2 cellular contexts compared by ENCODE assay signal in the genomic region with DNA sequence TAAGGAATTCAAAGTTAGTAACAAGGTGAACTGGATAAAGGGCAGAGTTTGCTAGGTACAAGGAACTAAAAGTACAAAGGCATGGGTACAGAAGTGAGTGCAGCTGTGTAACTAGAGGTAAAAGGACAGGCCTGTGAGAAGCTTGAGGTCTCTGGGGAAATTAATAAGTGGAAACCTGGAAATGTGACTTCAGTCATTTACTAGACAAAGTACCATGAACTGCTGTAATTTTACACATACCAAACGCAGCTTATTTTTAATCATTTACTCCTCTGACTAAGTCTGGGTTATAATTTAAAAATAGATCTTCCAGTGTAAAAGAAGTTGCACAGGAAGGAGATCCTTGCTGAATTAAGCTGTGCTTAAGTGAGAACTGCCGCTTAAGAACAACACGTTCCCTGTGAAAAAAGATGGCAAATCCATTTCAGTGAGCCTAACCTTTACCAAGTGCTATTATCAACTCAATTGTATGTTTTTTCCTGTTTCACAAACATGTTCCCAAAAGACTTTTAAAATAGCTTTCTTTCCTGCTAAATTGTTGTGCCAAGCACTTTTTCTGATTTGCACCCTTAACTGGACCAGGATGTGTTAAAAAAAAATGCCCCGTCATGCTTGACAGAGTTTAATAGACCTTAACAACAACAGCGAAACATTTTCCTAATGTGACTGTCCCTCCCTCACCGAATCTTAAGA.
TF ChIP-seq lines count a peak whose summit lies in the region.

No MANE protein-coding gene starts in this region.

TF ChIP-seq in GM23338, 12 proteins besides CTCF, POLR2A, EP300 and RAD21:
- TF ChIP-seq, protein P1, sequence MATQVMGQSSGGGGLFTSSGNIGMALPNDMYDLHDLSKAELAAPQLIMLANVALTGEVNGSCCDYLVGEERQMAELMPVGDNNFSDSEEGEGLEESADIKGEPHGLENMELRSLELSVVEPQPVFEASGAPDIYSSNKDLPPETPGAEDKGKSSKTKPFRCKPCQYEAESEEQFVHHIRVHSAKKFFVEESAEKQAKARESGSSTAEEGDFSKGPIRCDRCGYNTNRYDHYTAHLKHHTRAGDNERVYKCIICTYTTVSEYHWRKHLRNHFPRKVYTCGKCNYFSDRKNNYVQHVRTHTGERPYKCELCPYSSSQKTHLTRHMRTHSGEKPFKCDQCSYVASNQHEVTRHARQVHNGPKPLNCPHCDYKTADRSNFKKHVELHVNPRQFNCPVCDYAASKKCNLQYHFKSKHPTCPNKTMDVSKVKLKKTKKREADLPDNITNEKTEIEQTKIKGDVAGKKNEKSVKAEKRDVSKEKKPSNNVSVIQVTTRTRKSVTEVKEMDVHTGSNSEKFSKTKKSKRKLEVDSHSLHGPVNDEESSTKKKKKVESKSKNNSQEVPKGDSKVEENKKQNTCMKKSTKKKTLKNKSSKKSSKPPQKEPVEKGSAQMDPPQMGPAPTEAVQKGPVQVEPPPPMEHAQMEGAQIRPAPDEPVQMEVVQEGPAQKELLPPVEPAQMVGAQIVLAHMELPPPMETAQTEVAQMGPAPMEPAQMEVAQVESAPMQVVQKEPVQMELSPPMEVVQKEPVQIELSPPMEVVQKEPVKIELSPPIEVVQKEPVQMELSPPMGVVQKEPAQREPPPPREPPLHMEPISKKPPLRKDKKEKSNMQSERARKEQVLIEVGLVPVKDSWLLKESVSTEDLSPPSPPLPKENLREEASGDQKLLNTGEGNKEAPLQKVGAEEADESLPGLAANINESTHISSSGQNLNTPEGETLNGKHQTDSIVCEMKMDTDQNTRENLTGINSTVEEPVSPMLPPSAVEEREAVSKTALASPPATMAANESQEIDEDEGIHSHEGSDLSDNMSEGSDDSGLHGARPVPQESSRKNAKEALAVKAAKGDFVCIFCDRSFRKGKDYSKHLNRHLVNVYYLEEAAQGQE (IDR thresholded peaks at IDR 0.05; ENCODE audit: unreplicated experiment), result no peak
- TF ChIP-seq CREB1 (CRISPR knock-in tag; IDR thresholded peaks at IDR 0.05; ENCODE audit: low read depth) (no peak), ZNF114 (CRISPR knock-in tag; IDR thresholded peaks at IDR 0.05) (no peak), EZH2phosphoT487 (IDR thresholded peaks at IDR 0.05; ENCODE audit: unreplicated experiment) (no peak)
TF ChIP-seq in GM23338: peak in this region for 0.

TF ChIP-seq in K562, 482 proteins besides CTCF, POLR2A, EP300 and RAD21 (continues in another document):
- TF ChIP-seq MAFG (tag; conservative IDR thresholded peaks at IDR 0.05) (peak; percentile 68), BACH1 (tag; IDR thresholded peaks at IDR 0.05) (0 out of 2 replicates have a peak, but pooled peaks have one; percentile 29), RFX7 (CRISPR knock-in tag; IDR thresholded peaks at IDR 0.05) (no peak), DPF2 (IDR thresholded peaks at IDR 0.05) (no peak), L3MBTL2 (IDR thresholded peaks at IDR 0.05) (no peak), FOXJ3 (CRISPR knock-in tag; IDR thresholded peaks at IDR 0.05) (no peak), NBN (IDR thresholded peaks at IDR 0.05; ENCODE audit: low read depth) (no peak), FOXA3 (CRISPR knock-in tag; conservative IDR thresholded peaks at IDR 0.05 in 1 of 2, IDR thresholded peaks at IDR 0.05 in 1 of 2) (no peak), NFE2L1 (tag; IDR thresholded peaks at IDR 0.05; ENCODE audit: borderline replicate concordance, low read depth) (peak; percentile 48; the same call in 1 of the 2 replicates), PTBP1 (IDR thresholded peaks at IDR 0.05; ENCODE audit: low read depth, low read length) (no peak), ZKSCAN3 (CRISPR knock-in tag; IDR thresholded peaks at IDR 0.05) (no peak), ZNF324 (CRISPR knock-in tag; IDR thresholded peaks at IDR 0.05) (no peak), ZNF436 (CRISPR knock-in tag; IDR thresholded peaks at IDR 0.05) (no peak), ZNF3 (CRISPR knock-in tag; IDR thresholded peaks at IDR 0.05) (no peak), CBFB (CRISPR knock-in tag; IDR thresholded peaks at IDR 0.05) (no peak), HDAC6 (IDR thresholded peaks at IDR 0.05; ENCODE audit: low read depth, low read length) (no peak), ZNF445 (CRISPR knock-in tag; IDR thresholded peaks at IDR 0.05; ENCODE audit: low read depth) (no peak), GTF2F1 (IDR thresholded peaks at IDR 0.05; ENCODE audit: low read depth, low read length) (no peak), ZNF224 (CRISPR knock-in tag; IDR thresholded peaks at IDR 0.05) (no peak), ZC3H11A (IDR thresholded peaks at IDR 0.05; ENCODE audit: low read depth, low read length) (no peak), NRF1 (conservative IDR thresholded peaks at IDR 0.05 in 1 of 2, IDR thresholded peaks at IDR 0.05 in 1 of 2) (no peak), ZBTB1 (CRISPR knock-in tag; IDR thresholded peaks at IDR 0.05; ENCODE audit: borderline replicate concordance, low read depth) (no peak), TAL1 (IDR thresholded peaks at IDR 0.05) (no peak), NFE2 (IDR thresholded peaks at IDR 0.05; ENCODE audit: low read depth) (peak; percentile 72), MAFK (IDR thresholded peaks at IDR 0.05; ENCODE audit: low read length) (peak; percentile 14; the same call in 1 of the 2 replicates), ZNF316 (IDR thresholded peaks at IDR 0.05) (peak; percentile 62; the same call in 1 of the 2 replicates), ZNF778 (CRISPR knock-in tag; IDR thresholded peaks at IDR 0.05) (no peak), ERF (CRISPR knock-in tag; IDR thresholded peaks at IDR 0.05) (no peak), SREBF2 (CRISPR knock-in tag; IDR thresholded peaks at IDR 0.05) (no peak), C11orf30 (IDR thresholded peaks at IDR 0.05; ENCODE audit: low read depth) (peak; percentile 30; the same call in 1 of the 2 replicates), PCBP1 (IDR thresholded peaks at IDR 0.05; ENCODE audit: low read depth, low read length, poor library complexity, severe bottlenecking) (no peak), ELF2 (CRISPR knock-in tag; IDR thresholded peaks at IDR 0.05) (no peak), ZNF143 (CRISPR knock-in tag; IDR thresholded peaks at IDR 0.05) (no peak), ZNF77 (CRISPR knock-in tag; IDR thresholded peaks at IDR 0.05) (no peak)
- TF ChIP-seq, protein P2, sequence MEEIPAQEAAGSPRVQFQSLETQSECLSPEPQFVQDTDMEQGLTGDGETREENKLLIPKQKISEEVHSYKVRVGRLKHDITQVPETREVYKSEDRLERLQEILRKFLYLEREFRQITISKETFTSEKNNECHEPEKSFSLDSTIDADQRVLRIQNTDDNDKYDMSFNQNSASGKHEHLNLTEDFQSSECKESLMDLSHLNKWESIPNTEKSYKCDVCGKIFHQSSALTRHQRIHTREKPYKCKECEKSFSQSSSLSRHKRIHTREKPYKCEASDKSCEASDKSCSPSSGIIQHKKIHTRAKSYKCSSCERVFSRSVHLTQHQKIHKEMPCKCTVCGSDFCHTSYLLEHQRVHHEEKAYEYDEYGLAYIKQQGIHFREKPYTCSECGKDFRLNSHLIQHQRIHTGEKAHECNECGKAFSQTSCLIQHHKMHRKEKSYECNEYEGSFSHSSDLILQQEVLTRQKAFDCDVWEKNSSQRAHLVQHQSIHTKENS (CRISPR knock-in tag; IDR thresholded peaks at IDR 0.05), result no peak
- TF ChIP-seq, protein P3, sequence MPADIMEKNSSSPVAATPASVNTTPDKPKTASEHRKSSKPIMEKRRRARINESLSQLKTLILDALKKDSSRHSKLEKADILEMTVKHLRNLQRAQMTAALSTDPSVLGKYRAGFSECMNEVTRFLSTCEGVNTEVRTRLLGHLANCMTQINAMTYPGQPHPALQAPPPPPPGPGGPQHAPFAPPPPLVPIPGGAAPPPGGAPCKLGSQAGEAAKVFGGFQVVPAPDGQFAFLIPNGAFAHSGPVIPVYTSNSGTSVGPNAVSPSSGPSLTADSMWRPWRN (IDR thresholded peaks at IDR 0.05; ENCODE audit: low read depth), result no peak
- TF ChIP-seq, protein P4, sequence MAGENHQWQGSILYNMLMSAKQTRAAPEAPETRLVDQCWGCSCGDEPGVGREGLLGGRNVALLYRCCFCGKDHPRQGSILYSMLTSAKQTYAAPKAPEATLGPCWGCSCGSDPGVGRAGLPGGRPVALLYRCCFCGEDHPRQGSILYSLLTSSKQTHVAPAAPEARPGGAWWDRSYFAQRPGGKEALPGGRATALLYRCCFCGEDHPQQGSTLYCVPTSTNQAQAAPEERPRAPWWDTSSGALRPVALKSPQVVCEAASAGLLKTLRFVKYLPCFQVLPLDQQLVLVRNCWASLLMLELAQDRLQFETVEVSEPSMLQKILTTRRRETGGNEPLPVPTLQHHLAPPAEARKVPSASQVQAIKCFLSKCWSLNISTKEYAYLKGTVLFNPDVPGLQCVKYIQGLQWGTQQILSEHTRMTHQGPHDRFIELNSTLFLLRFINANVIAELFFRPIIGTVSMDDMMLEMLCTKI (IDR thresholded peaks at IDR 0.05; ENCODE audit: partially characterized antibody), result no peak
- TF ChIP-seq, protein P5, sequence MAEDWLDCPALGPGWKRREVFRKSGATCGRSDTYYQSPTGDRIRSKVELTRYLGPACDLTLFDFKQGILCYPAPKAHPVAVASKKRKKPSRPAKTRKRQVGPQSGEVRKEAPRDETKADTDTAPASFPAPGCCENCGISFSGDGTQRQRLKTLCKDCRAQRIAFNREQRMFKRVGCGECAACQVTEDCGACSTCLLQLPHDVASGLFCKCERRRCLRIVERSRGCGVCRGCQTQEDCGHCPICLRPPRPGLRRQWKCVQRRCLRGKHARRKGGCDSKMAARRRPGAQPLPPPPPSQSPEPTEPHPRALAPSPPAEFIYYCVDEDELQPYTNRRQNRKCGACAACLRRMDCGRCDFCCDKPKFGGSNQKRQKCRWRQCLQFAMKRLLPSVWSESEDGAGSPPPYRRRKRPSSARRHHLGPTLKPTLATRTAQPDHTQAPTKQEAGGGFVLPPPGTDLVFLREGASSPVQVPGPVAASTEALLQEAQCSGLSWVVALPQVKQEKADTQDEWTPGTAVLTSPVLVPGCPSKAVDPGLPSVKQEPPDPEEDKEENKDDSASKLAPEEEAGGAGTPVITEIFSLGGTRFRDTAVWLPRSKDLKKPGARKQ (CRISPR knock-in tag; IDR thresholded peaks at IDR 0.05), result no peak
- TF ChIP-seq, protein P6, sequence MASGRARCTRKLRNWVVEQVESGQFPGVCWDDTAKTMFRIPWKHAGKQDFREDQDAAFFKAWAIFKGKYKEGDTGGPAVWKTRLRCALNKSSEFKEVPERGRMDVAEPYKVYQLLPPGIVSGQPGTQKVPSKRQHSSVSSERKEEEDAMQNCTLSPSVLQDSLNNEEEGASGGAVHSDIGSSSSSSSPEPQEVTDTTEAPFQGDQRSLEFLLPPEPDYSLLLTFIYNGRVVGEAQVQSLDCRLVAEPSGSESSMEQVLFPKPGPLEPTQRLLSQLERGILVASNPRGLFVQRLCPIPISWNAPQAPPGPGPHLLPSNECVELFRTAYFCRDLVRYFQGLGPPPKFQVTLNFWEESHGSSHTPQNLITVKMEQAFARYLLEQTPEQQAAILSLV (tag; IDR thresholded peaks at IDR 0.05), result no peak
- TF ChIP-seq, protein P7, sequence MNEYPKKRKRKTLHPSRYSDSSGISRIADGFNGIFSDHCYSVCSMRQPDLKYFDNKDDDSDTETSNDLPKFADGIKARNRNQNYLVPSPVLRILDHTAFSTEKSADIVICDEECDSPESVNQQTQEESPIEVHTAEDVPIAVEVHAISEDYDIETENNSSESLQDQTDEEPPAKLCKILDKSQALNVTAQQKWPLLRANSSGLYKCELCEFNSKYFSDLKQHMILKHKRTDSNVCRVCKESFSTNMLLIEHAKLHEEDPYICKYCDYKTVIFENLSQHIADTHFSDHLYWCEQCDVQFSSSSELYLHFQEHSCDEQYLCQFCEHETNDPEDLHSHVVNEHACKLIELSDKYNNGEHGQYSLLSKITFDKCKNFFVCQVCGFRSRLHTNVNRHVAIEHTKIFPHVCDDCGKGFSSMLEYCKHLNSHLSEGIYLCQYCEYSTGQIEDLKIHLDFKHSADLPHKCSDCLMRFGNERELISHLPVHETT (CRISPR knock-in tag; conservative IDR thresholded peaks at IDR 0.05 in 1 of 2, IDR thresholded peaks at IDR 0.05 in 1 of 2), result no peak
- TF ChIP-seq, protein P8, sequence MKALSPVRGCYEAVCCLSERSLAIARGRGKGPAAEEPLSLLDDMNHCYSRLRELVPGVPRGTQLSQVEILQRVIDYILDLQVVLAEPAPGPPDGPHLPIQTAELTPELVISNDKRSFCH (CRISPR knock-in tag; IDR thresholded peaks at IDR 0.05), result no peak
- TF ChIP-seq, protein P8 (tag; IDR thresholded peaks at IDR 0.05), result no peak
